12 cellular contexts compared by ENCODE assay signal in the genomic region with DNA sequence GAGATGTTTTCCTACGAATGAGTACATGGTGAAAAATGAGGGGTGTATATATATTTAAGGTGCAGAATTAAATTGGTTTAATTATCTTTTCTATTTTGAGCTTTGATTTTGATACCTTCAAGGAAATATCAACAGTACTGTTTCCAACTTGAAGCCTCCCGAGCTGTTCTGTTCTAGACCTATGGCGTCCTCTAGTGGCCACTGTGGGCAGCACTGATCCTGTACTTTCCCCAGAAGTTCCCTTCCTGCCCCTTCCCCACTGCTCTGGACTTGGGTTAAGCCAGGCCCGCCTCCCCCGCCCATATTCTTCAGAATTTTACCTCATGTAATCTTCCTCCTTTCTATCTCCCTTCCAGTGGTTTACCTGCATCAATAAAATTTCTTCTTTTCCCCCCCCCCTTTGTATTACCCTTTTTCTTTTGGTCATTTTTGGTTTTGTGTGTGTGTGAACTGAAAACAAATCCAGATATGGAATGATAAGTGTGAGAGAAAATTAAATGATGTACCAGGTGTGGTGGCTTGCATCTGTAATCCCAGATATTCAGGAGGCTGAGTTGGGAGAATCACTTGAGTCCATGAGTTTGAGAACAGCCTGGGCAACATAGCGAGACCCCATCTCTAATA.
DNase-seq lines count a peak whose midpoint lies in the region; ATAC-seq, FAIRE-seq and TF ChIP-seq lines count a peak whose summit lies in the region.
"Had no signal": no experiment of that assay in that cellular context is flagged by ENCODE, and none has a peak within 500 bp of the region (broad histone marks: within the 10 kb centered on the region; RNA-seq: fewer than 3 reads in every experiment).

No MANE protein-coding gene starts in this region.

- H3K36me3 ChIP-seq in HEK293 (ENCODE audit: control insufficient read depth in 2 of 2, insufficient read depth in 1 of 2, low read length in 2 of 2), result no peaks in the 10 kb centered on the region
- no peaks in the 10 kb centered on the region for H3K36me3 ChIP-seq in bronchial epithelial cell (ENCODE audit: control insufficient read depth, insufficient read depth, low read length)
- H3K36me3 ChIP-seq in adrenal gland (replicated peaks in 1 of 2), result no peaks in the 10 kb centered on the region

- no peaks in the 10 kb centered on the region for H3K4me1 ChIP-seq in HEK293 (ENCODE audit: control insufficient read depth, insufficient read depth, low read length)
- no peaks in the 10 kb centered on the region for H3K4me1 ChIP-seq in adrenal gland (replicated peaks in 1 of 2)
- H3K4me1 ChIP-seq: body of pancreas had no signal

- FAIRE-seq in bronchial epithelial cell (lab: Jason Lieb, UNC), result no peak

- H3K27ac ChIP-seq in HEK293 (ENCODE audit: extremely low read depth, low read depth, low read length), result no peak overlapping the region
- H3K27ac ChIP-seq in adrenal gland, result no peak overlapping the region
- H3K27ac ChIP-seq: body of pancreas had no signal

- H3K4me3 ChIP-seq in HEK293 (ENCODE audit: low read depth, low read length) (no peak overlapping the region), bronchial epithelial cell (ENCODE audit: low read depth, low read length) (no peak overlapping the region), adrenal gland (no peak overlapping the region)
- H3K4me3 ChIP-seq: body of pancreas had no signal

- no peak for TF ChIP-seq CTCF in HEK293 (tag by site-specific recombination; IDR thresholded peaks at IDR 0.05)
- peak; percentile 5 for TF ChIP-seq CTCF in bronchial epithelial cell (IDR thresholded peaks at IDR 0.05; ENCODE audit: insufficient read depth, low read length, severe bottlenecking)
- no peak for TF ChIP-seq CTCF in adrenal gland (IDR thresholded peaks at IDR 0.05)

- ATAC-seq in HG03280 (IDR thresholded peaks at IDR 0.05; ENCODE audit: unreplicated experiment), result no peak
- ATAC-seq: body of pancreas had no signal

- peak; percentile 14 for DNase-seq in NCI-H2171 treated with DMSO at 0.1 percent for 48 hours (lab: John Stamatoyannopoulos, UW)
- DNase-seq in NCI-H2171 (lab: John Stamatoyannopoulos, UW), result no peak
- DNase-seq in NCI-H82 treated with DMSO at 0.1 percent for 48 hours (lab: John Stamatoyannopoulos, UW; ENCODE audit: unreplicated experiment), result peak; percentile 17
- DNase-seq in bronchial epithelial cell (ENCODE audit: low read depth), result no peak
- no peak for DNase-seq in hippocampal formation (lab: John Stamatoyannopoulos, UW)
- no peak for DNase-seq in adrenal gland
- DNase-seq: body of pancreas, HCEC 1CT, naive B cell, NCI-H2081 treated with DMSO at 0.1 percent for 48 hours had no signal

- CTCF ChIA-PET in HEK293 (lab: Yijun Ruan, JAX), result interaction anchor here (0.6 to 0.8 kb wide), 6 partner anchors 11 to 279 kb away, joined by 3 to 4 read pairs (median 3); no protein-coding TSS in a partner anchor

- no peak for TF ChIP-seq POLR2A in adrenal gland (IDR thresholded peaks at IDR 0.05)

- POLR2A ChIA-PET in HEK293 (lab: Yijun Ruan, JAX), result no interaction called here

- H3K27me3 ChIP-seq in bronchial epithelial cell (ENCODE audit: control insufficient read depth, insufficient read depth, low read length) (no peaks in the 10 kb centered on the region), adrenal gland (no peaks in the 10 kb centered on the region)
- H3K27me3 ChIP-seq: body of pancreas had no signal

- H3K9me3 ChIP-seq in HEK293 (ENCODE audit: control insufficient read depth, insufficient read depth, low read depth, low read length), result no peaks in the 10 kb centered on the region
- no peaks in the 10 kb centered on the region for H3K9me3 ChIP-seq in adrenal gland (replicated peaks in 1 of 3)
- H3K9me3 ChIP-seq: body of pancreas had no signal

- intact Hi-C loops in adrenal gland (cut with DNase I), result no loop called here

- 28 to 45% (median 33%) methylated on average over 6 of the region's 6 CpGs for WGBS in adrenal gland, 4 donors

TF ChIP-seq in HEK293, 187 proteins besides CTCF, POLR2A, EP300 and RAD21:
- no peak for TF ChIP-seq ZNF621 (tag by site-specific recombination; IDR thresholded peaks at IDR 0.05)
- peak; percentile 74 for TF ChIP-seq ZNF654 (tag by site-specific recombination; IDR thresholded peaks at IDR 0.05; ENCODE audit: low read depth)

Comparison
In these comparisons a context has a peak if more than half of its experiments do, and no peak if none do; other contexts are left out.
1. DNase-seq: peak in NCI-H2171 treated with DMSO at 0.1 percent for 48 hours (single experiment) and NCI-H82 treated with DMSO at 0.1 percent for 48 hours (single experiment); none in NCI-H2171 (single experiment), bronchial epithelial cell (single experiment), hippocampal formation (0 of 2) and adrenal gland (0 of 7).